8 cellular contexts compared by ENCODE assay signal in the genomic region with DNA sequence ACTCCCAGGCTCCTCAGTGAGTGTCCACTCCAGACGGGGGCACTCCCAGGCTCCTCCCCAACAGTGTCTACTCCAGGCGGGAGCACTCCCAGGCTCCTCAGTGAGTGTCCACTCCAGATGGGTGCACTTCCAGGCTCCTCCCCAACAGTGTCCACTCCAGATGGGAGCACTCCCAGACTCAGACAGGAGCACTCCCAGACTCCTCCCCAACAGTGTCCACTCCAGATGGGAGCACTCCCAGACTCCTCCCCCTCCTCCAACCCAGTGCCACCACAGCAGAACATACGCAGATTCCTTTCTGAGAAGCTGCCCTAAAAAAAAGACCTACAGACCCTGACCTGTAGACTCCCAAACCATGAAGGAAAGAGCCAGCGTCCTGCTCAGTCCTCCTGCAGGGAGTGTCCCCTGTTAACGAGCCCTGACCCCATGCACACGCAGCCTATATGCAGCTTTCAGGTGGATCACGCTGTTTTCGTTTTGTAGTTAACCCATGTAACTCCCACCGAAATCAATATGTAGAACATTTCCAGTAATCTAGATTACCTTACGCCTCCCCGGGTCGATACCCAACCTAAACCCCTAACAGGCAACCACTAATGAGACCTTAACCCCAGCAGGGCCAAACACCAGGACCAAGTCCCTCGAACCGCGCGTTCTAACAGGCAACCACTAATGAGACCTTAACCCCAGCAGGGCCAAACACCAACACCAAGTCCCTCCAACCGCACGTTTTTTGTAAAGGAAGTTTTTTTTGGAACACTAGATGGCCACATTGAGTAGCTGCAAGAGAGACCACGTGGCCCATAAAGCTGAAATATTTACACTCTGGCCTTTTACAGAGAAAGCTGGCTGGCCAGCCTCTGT. TPM values are rescaled to one million over a fixed set of nuclear protein-coding genes. Genes with fewer than 3 reads are reported as not detected.
DNase-seq lines count a peak whose midpoint lies in the region; ATAC-seq and TF ChIP-seq lines count a peak whose summit lies in the region.

No MANE protein-coding gene starts in this region.

- intact Hi-C loops in CD14-positive monocyte (cut with micrococcal nuclease): no loop called here
- intact Hi-C loops in activated B cell treated with CpG ODN at 0.5 μM for 24 hours (cut with micrococcal nuclease): loop anchor here (2.0 to 5.0 kb wide), 2 partner anchors 16 to 112 kb away; a partner anchor contains a TSS

- H3K27ac ChIP-seq in foreskin keratinocyte (no peak overlapping the region), parathyroid adenoma (no peak overlapping the region)

- H3K4me2 ChIP-seq in parathyroid adenoma (ENCODE audit: low read length): no peak overlapping the region

- H3K4me1 ChIP-seq in foreskin keratinocyte: no peaks in the 10 kb centered on the region
- H3K4me1 ChIP-seq in parathyroid adenoma: no peaks in the 10 kb centered on the region

- TF ChIP-seq CTCF in CD14-positive monocyte (IDR thresholded peaks at IDR 0.05): peak; percentile 72
- no peak for TF ChIP-seq CTCF in activated B cell treated with CpG ODN at 0.5 μM for 24 hours (IDR thresholded peaks at IDR 0.05)
- peak; percentile 74 for TF ChIP-seq CTCF in foreskin keratinocyte (conservative IDR thresholded peaks at IDR 0.05)
- peak; percentile 64 for TF ChIP-seq CTCF in parathyroid adenoma (IDR thresholded peaks at IDR 0.05)

- H3K4me3 Mint-ChIP-seq in CD14-positive monocyte: no peak overlapping the region
- H3K4me3 Mint-ChIP-seq in activated B cell treated with CpG ODN at 0.5 μM for 24 hours: no peak overlapping the region

- CTCF ChIA-PET in activated B cell treated with CpG ODN at 0.5 μM for 24 hours (lab: Charles Lee): interaction anchor here (0.6 to 1.1 kb wide), 3 partner anchors 18 to 75 kb away, joined by 3 to 5 read pairs (median 4); a partner anchor contains a TSS

- H2AFZ ChIP-seq in parathyroid adenoma: no peak overlapping the region

- H3K27ac Mint-ChIP-seq in CD14-positive monocyte: peak overlapping the region in 2 of 7 donors; percentile 66 to 69
- peak overlapping the region; percentile 32 for H3K27ac Mint-ChIP-seq in activated B cell treated with CpG ODN at 0.5 μM for 24 hours

- no peak overlapping the region for H3K4me3 ChIP-seq in parathyroid adenoma (ENCODE audit: low read depth, low read length)

- H3K4me1 Mint-ChIP-seq in CD14-positive monocyte (peaks cover 20% of the 10 kb centered on the region), activated B cell treated with CpG ODN at 0.5 μM for 24 hours (peaks cover 37% of the 10 kb centered on the region)

- no peaks in the 10 kb centered on the region for H3K27me3 ChIP-seq in foreskin keratinocyte
- H3K27me3 ChIP-seq in parathyroid adenoma (ENCODE audit: control insufficient read depth, insufficient read depth, low read length): no peaks in the 10 kb centered on the region

- no peak overlapping the region for H3K9ac ChIP-seq in parathyroid adenoma

- ATAC-seq in activated B cell treated with CpG ODN at 0.5 μM for 24 hours (ENCODE audit: low read depth) (peak; percentile 74), foreskin keratinocyte (peak; percentile 48)

- H3K79me2 ChIP-seq in parathyroid adenoma: no peaks in the 10 kb centered on the region

- H3K36me3 Mint-ChIP-seq in CD14-positive monocyte (no peaks in the 10 kb centered on the region), activated B cell treated with CpG ODN at 0.5 μM for 24 hours (ENCODE audit: low read depth) (peaks cover 4% of the 10 kb centered on the region)

- H3K9me3 ChIP-seq in parathyroid adenoma (ENCODE audit: control insufficient read depth, low read length): no peaks in the 10 kb centered on the region

- H3K27me3 Mint-ChIP-seq in CD14-positive monocyte (ENCODE audit: low read depth in 3 of 3): no peaks in the 10 kb centered on the region
- no peaks in the 10 kb centered on the region for H3K27me3 Mint-ChIP-seq in activated B cell treated with CpG ODN at 0.5 μM for 24 hours

- DNase-seq in CD14-positive monocyte (ENCODE audit: low spot score) (no peak), GM19238 (ENCODE audit: insufficient read length, low spot score) (peak; percentile 49), NCI-H345 (lab: John Stamatoyannopoulos, UW) (peak; percentile 78), activated B cell treated with CpG ODN at 0.5 μM for 24 hours (no peak), foreskin keratinocyte (peak in 1 of 2 donors; percentile 14), Kasumi-1 (lab: John Stamatoyannopoulos, UW) (no peak)
- no peak for DNase-seq in activated CD4-positive, CD25-positive, alpha-beta regulatory T cell (lab: John Stamatoyannopoulos, UW)

- peaks cover 0 to 2% (median 0%) of the 10 kb centered on the region in 7 donors for H3K9me3 Mint-ChIP-seq in CD14-positive monocyte
- peaks cover 5% of the 10 kb centered on the region for H3K9me3 Mint-ChIP-seq in activated B cell treated with CpG ODN at 0.5 μM for 24 hours

- H3K36me3 ChIP-seq in parathyroid adenoma (ENCODE audit: control insufficient read depth, insufficient read depth, low read length): no peaks in the 10 kb centered on the region

- POLR2A ChIA-PET in activated B cell treated with CpG ODN at 0.5 μM for 24 hours (lab: Charles Lee): interaction anchor here (0.6 to 2.2 kb wide), 3 partner anchors 17 to 312 kb away, joined by 3 to 12 read pairs (median 6); a partner anchor contains a TSS

RNA-seq across cellular contexts. Expression of a gene that starts 15.7 kb away (rescaled TPM):
- polyA plus RNA-seq in CD14-positive monocyte (under 1 TPM; 0.10 to 0.14 TPM), foreskin keratinocyte (0.04 and 0.19 TPM in 2 replicates)
- total RNA-seq in activated B cell treated with CpG ODN at 0.5 μM for 24 hours (5.5 and 6.1 TPM in 2 replicates), foreskin keratinocyte (0.07 and 0.10 TPM in 2 replicates)

RNA-seq across cellular contexts. Expression of a gene that starts 17.2 kb away (rescaled TPM):
- polyA plus RNA-seq in CD14-positive monocyte (10 to 100 TPM; 33.2 to 49.4 TPM), foreskin keratinocyte (80.9 and 88.0 TPM in 2 replicates)
- total RNA-seq in activated B cell treated with CpG ODN at 0.5 μM for 24 hours (26.0 and 32.9 TPM in 2 replicates), foreskin keratinocyte (53.2 and 55.8 TPM in 2 replicates)

RNA-seq across cellular contexts. Expression of a gene that starts 44.2 kb away (rescaled TPM):
- polyA plus RNA-seq in CD14-positive monocyte (10 to 100 TPM; 13.1 to 14.2 TPM), foreskin keratinocyte (27.2 and 28.9 TPM in 2 replicates)
- total RNA-seq in activated B cell treated with CpG ODN at 0.5 μM for 24 hours (39.4 and 43.0 TPM in 2 replicates), foreskin keratinocyte (29.6 and 30.2 TPM in 2 replicates)

RNA-seq across cellular contexts. Expression of a gene that starts 55.8 kb away (rescaled TPM):
- 1 to 10 TPM; 1.9 to 4.5 TPM for polyA plus RNA-seq in CD14-positive monocyte
- 21.9 and 25.1 TPM in 2 replicates for total RNA-seq in activated B cell treated with CpG ODN at 0.5 μM for 24 hours
- 41.8 and 56.1 TPM in 2 replicates for total RNA-seq in foreskin keratinocyte
- 51.4 and 64.6 TPM in 2 replicates for polyA plus RNA-seq in foreskin keratinocyte

Comparison
In these comparisons a context has a peak if more than half of its experiments do, and no peak if none do; other contexts are left out.
1. DNase-seq: peak in GM19238 (single experiment) and NCI-H345 (single experiment); none in CD14-positive monocyte (single experiment), activated B cell treated with CpG ODN at 0.5 μM for 24 hours (single experiment), Kasumi-1 (0 of 2) and activated CD4-positive, CD25-positive, alpha-beta regulatory T cell (0 of 4).